20 cellular contexts compared by ENCODE assay signal in the genomic region with DNA sequence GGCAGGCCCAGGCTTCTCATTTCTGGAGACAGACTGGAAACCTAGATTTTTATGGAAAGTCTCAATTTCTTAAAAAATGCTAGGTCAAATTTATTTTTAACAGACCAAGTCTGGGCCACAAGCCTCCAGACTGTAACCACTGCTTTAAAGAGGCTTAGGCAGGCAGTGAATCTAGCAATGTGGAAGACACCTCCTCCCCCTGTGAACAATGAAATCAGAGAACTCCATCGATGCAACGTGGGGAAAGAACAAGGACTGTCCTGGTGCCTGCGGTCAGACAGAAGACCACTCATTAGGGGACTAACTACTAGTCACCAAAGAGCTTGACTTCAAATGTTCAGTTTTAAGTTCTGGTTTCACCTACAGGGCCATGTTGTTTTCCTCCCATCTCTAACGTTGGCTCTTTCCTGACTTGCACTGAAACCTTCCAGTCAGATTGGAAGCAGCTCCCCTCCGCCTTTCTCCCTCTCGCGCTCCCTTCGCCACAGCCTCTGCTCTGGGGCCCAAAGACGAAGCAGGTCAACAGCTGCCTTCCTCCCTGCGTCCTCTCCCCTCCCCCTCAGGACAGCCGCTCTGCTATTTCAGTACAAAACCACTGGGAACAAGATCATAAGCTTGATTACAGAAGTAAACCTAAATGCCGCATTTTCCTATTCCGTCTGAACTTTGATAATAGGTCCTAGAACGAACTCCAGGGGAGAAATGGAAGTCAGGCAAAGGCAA. TPM values are rescaled to one million over a fixed set of nuclear protein-coding genes. Genes with fewer than 3 reads are reported as not detected.
A peak's percentile ranks its signal among the peaks of the same experiment; 100 is the strongest.
DNase-seq lines count a peak whose midpoint lies in the region; ATAC-seq and TF ChIP-seq lines count a peak whose summit lies in the region.
"Had no signal": no experiment of that assay in that cellular context is flagged by ENCODE, and none has a peak within 500 bp of the region (broad histone marks: within the 10 kb centered on the region; RNA-seq: fewer than 3 reads in every experiment).

No MANE protein-coding gene starts in this region.

- peaks cover 17% of the 10 kb centered on the region for H3K4me1 Mint-ChIP-seq in activated CD8-positive, alpha-beta T cell treated with anti-CD3 and anti-CD28 coated beads, Interleukin-2, amount 10 ng/mL, durations not matched to agents 7 days and 5 days (ENCODE audit: low read depth)
- peaks cover 4% of the 10 kb centered on the region for H3K4me1 Mint-ChIP-seq in activated CD8-positive, alpha-beta T cell treated with anti-CD3 and anti-CD28 coated beads for 36 hours (ENCODE audit: low read depth)

- H3K36me3 ChIP-seq in SJCRH30 = peaks cover 81% of the 10 kb centered on the region
- peaks cover 19 to 66% of the 10 kb centered on the region in 2 donors for H3K36me3 ChIP-seq in lung (ENCODE audit: control insufficient read depth in 2 of 2, insufficient read depth in 2 of 2, low read length in 2 of 2)
- H3K36me3 ChIP-seq in skeletal muscle tissue (ENCODE audit: control insufficient read depth in 3 of 3, insufficient read depth in 3 of 3, low read length in 3 of 3) = peaks cover 53 to 77% (median 55%) of the 10 kb centered on the region in 3 donors
- H3K36me3 ChIP-seq: uterus had no signal

- no peak for DNase-seq in activated CD8-positive, alpha-beta T cell treated with anti-CD3 and anti-CD28 coated beads, Interleukin-2, amount 10 ng/mL, durations not matched to agents 7 days and 5 days
- no peak for DNase-seq in activated CD8-positive, alpha-beta T cell treated with anti-CD3 and anti-CD28 coated beads for 36 hours
- DNase-seq in SJCRH30 = peak; percentile 70 to 73
- DNase-seq in lung (ENCODE audit: low spot score) = no peak
- DNase-seq in HPDE6-E6E7 (ENCODE audit: extremely low spot score) = no peak
- no peak for DNase-seq in stimulated activated CD4-positive, alpha-beta T cell treated with anti-CD3 and anti-CD28 coated beads, Interleukin-2, amount 100 ng/mL, for 48 hours
- DNase-seq: activated CD4-positive, alpha-beta memory T cell treated with anti-CD3 and anti-CD28 coated beads for 36 hours; NCI-H1048; NCI-H187; NCI-H2171; NCI-H524 treated with DMSO at 0.1 percent for 48 hours; stimulated activated CD4-positive, alpha-beta T cell treated with anti-CD3 and anti-CD28 coated beads, Interleukin-15, amount 100 ng/mL, for 24 hours; stimulated activated naive CD8-positive, alpha-beta T cell treated with anti-CD3 and anti-CD28 coated beads, Interleukin-15, Interleukin-2, amounts not matched to agents 100 U/mL and 50 U/mL, for 24 hours; testis; uterus had no signal

- H3K4me3 Mint-ChIP-seq in activated CD8-positive, alpha-beta T cell treated with anti-CD3 and anti-CD28 coated beads, Interleukin-2, amount 10 ng/mL, durations not matched to agents 7 days and 5 days = no peak overlapping the region
- H3K4me3 Mint-ChIP-seq in activated CD8-positive, alpha-beta T cell treated with anti-CD3 and anti-CD28 coated beads for 36 hours = no peak overlapping the region
- H3K4me3 Mint-ChIP-seq: activated CD4-positive, alpha-beta memory T cell treated with anti-CD3 and anti-CD28 coated beads for 36 hours; brain had no signal

- peak overlapping the region; percentile 24 to 63 (median 47) for H3K9ac ChIP-seq in skeletal muscle tissue (ENCODE audit: low read depth in 1 of 3, low read length in 3 of 3)

- H3K4me1 ChIP-seq in SJCRH30 (peaks cover 21% of the 10 kb centered on the region), lung (ENCODE audit: control insufficient read depth in 2 of 2, insufficient read depth in 2 of 2, low read length in 2 of 2) (peaks cover 2 to 3% of the 10 kb centered on the region in 2 donors), skeletal muscle tissue (ENCODE audit: control insufficient read depth in 3 of 3, insufficient read depth in 3 of 3, low read length in 3 of 3) (peaks cover 44% of the 10 kb centered on the region in 3 donors)
- H3K4me1 ChIP-seq: A549, uterus had no signal

- peaks cover 67% of the 10 kb centered on the region for H3K36me3 Mint-ChIP-seq in activated CD8-positive, alpha-beta T cell treated with anti-CD3 and anti-CD28 coated beads, Interleukin-2, amount 10 ng/mL, durations not matched to agents 7 days and 5 days (ENCODE audit: low read depth)
- peaks cover 50% of the 10 kb centered on the region for H3K36me3 Mint-ChIP-seq in activated CD8-positive, alpha-beta T cell treated with anti-CD3 and anti-CD28 coated beads for 36 hours (ENCODE audit: low read depth)

- WGBS in lung, 2 donors = 45 to 69% methylated on average over 14 of the region's 14 CpGs

- no peaks in the 10 kb centered on the region for H3K9me3 Mint-ChIP-seq in activated CD8-positive, alpha-beta T cell treated with anti-CD3 and anti-CD28 coated beads, Interleukin-2, amount 10 ng/mL, durations not matched to agents 7 days and 5 days (ENCODE audit: insufficient read depth)
- H3K9me3 Mint-ChIP-seq in activated CD8-positive, alpha-beta T cell treated with anti-CD3 and anti-CD28 coated beads for 36 hours = no peaks in the 10 kb centered on the region
- H3K9me3 Mint-ChIP-seq: activated CD4-positive, alpha-beta memory T cell treated with anti-CD3 and anti-CD28 coated beads for 36 hours; brain had no signal

- H3K27me3 Mint-ChIP-seq in activated CD8-positive, alpha-beta T cell treated with anti-CD3 and anti-CD28 coated beads, Interleukin-2, amount 10 ng/mL, durations not matched to agents 7 days and 5 days (ENCODE audit: low read depth) = no peaks in the 10 kb centered on the region
- H3K27me3 Mint-ChIP-seq in activated CD8-positive, alpha-beta T cell treated with anti-CD3 and anti-CD28 coated beads for 36 hours = no peaks in the 10 kb centered on the region
- H3K27me3 Mint-ChIP-seq: activated CD4-positive, alpha-beta memory T cell treated with anti-CD3 and anti-CD28 coated beads for 36 hours; brain had no signal

- peak overlapping the region; percentile 24 for H3K27ac Mint-ChIP-seq in activated CD8-positive, alpha-beta T cell treated with anti-CD3 and anti-CD28 coated beads, Interleukin-2, amount 10 ng/mL, durations not matched to agents 7 days and 5 days
- H3K27ac Mint-ChIP-seq in activated CD8-positive, alpha-beta T cell treated with anti-CD3 and anti-CD28 coated beads for 36 hours = no peak overlapping the region
- H3K27ac Mint-ChIP-seq: activated CD4-positive, alpha-beta memory T cell treated with anti-CD3 and anti-CD28 coated beads for 36 hours had no signal

- CTCF ChIA-PET in activated CD8-positive, alpha-beta T cell treated with anti-CD3 and anti-CD28 coated beads, Interleukin-2, amount 10 ng/mL, durations not matched to agents 7 days and 5 days (lab: Charles Lee) = interaction anchor here (0.8 to 2.9 kb wide), 2 partner anchors 16 to 32 kb away, joined by 3 to 11 read pairs; no protein-coding TSS in a partner anchor
- CTCF ChIA-PET in activated CD8-positive, alpha-beta T cell treated with anti-CD3 and anti-CD28 coated beads for 36 hours (lab: Charles Lee) = interaction anchor here (1.5 kb wide), 1 partner anchor 16 kb away, joined by 12 read pairs; no protein-coding TSS in a partner anchor

- intact Hi-C loops in activated CD8-positive, alpha-beta T cell treated with anti-CD3 and anti-CD28 coated beads for 36 hours (cut with micrococcal nuclease) = no loop called here

- no peaks in the 10 kb centered on the region for H3K9me3 ChIP-seq in SJCRH30 (replicated peaks)
- H3K9me3 ChIP-seq in lung (ENCODE audit: control insufficient read depth in 2 of 2, insufficient read depth in 1 of 2, low read length in 1 of 2) = peaks cover 0 to 2% of the 10 kb centered on the region in 2 donors
- H3K9me3 ChIP-seq in skeletal muscle tissue (ENCODE audit: control insufficient read depth in 3 of 3, low read length in 3 of 3) = no peaks in the 10 kb centered on the region
- H3K9me3 ChIP-seq: A549, testis, uterus had no signal

- H3K27ac ChIP-seq in SJCRH30 (peak overlapping the region; percentile 68), lung (ENCODE audit: low read depth in 1 of 2, low read length in 1 of 2) (no peak overlapping the region), skeletal muscle tissue (ENCODE audit: low read depth, low read length) (peak overlapping the region; percentile 92)
- H3K27ac ChIP-seq: A549, testis, uterus had no signal

- H3K27me3 ChIP-seq in SJCRH30 = no peaks in the 10 kb centered on the region
- H3K27me3 ChIP-seq in lung (ENCODE audit: control insufficient read depth, insufficient read depth) = no peaks in the 10 kb centered on the region
- H3K27me3 ChIP-seq in skeletal muscle tissue (ENCODE audit: control insufficient read depth in 3 of 3, insufficient read depth in 3 of 3, low read length in 3 of 3) = no peaks in the 10 kb centered on the region
- H3K27me3 ChIP-seq: testis, uterus had no signal

- no peak for TF ChIP-seq CTCF in activated CD8-positive, alpha-beta T cell treated with anti-CD3 and anti-CD28 coated beads for 36 hours (IDR thresholded peaks at IDR 0.05)
- TF ChIP-seq CTCF in lung (IDR thresholded peaks at IDR 0.05; ENCODE audit: control extremely low read depth, extremely low read depth) = no peak

- ATAC-seq in activated CD8-positive, alpha-beta T cell treated with anti-CD3 and anti-CD28 coated beads, Interleukin-2, amount 10 ng/mL, durations not matched to agents 7 days and 5 days = no peak
- no peak for ATAC-seq in activated CD8-positive, alpha-beta T cell treated with anti-CD3 and anti-CD28 coated beads for 36 hours
- no peak for ATAC-seq in lung (ENCODE audit: insufficient read depth, low FRiP score)
- no peak for ATAC-seq in GM18502 (IDR thresholded peaks at IDR 0.05; ENCODE audit: poor library complexity, unreplicated experiment)
- ATAC-seq: A549; sciatic nerve; stimulated activated naive CD8-positive, alpha-beta T cell treated with anti-CD3 and anti-CD28 coated beads, Interleukin-15, Interleukin-2, amounts not matched to agents 100 U/mL and 50 U/mL, for 24 hours had no signal

- POLR2A ChIA-PET in activated CD8-positive, alpha-beta T cell treated with anti-CD3 and anti-CD28 coated beads, Interleukin-2, amount 10 ng/mL, durations not matched to agents 7 days and 5 days (lab: Charles Lee) = interaction anchor here (1.4 kb wide), 1 partner anchor 18 kb away, joined by 11 read pairs; a partner anchor contains a TSS
- POLR2A ChIA-PET in activated CD8-positive, alpha-beta T cell treated with anti-CD3 and anti-CD28 coated beads for 36 hours (lab: Charles Lee) = no interaction called here

- H3K4me3 ChIP-seq in SJCRH30 (no peak overlapping the region), lung (peak overlapping the region; percentile 8), skeletal muscle tissue (ENCODE audit: low read length in 3 of 3) (no peak overlapping the region)
- H3K4me3 ChIP-seq: A549, testis, uterus had no signal

RNA-seq across cellular contexts. Expression of a gene that starts 17.5 kb away (rescaled TPM):
- 10 to 100 TPM; 55.8 to 58.5 TPM for total RNA-seq in activated CD8-positive, alpha-beta T cell treated with anti-CD3 and anti-CD28 coated beads, Interleukin-2, amount 10 ng/mL, durations not matched to agents 7 days and 5 days
- 10 to 100 TPM; 55.9 to 58.6 TPM for total RNA-seq in activated CD8-positive, alpha-beta T cell treated with anti-CD3 and anti-CD28 coated beads for 36 hours
- total RNA-seq in SJCRH30 (2014; rRNA removed; shearing (Covaris generic)) = 113 and 124 TPM in 2 replicates
- total RNA-seq in lung (10 to 100 TPM; 71.1 to 84.0 TPM), skeletal muscle tissue (48.0 TPM)
- polyA plus RNA-seq in lung = 10 to 100 TPM; 33.5 to 63.9 TPM

RNA-seq across cellular contexts. Expression of a gene that starts 17.7 kb away (rescaled TPM):
- total RNA-seq in activated CD8-positive, alpha-beta T cell treated with anti-CD3 and anti-CD28 coated beads, Interleukin-2, amount 10 ng/mL, durations not matched to agents 7 days and 5 days = 10 to 100 TPM; 18.6 to 19.0 TPM
- total RNA-seq in activated CD8-positive, alpha-beta T cell treated with anti-CD3 and anti-CD28 coated beads for 36 hours = 10 to 100 TPM in 1 of 2 experiments, 1 to 10 TPM in 1; 9.6 to 11.5 TPM
- 16.2 and 18.6 TPM in 2 replicates for total RNA-seq in SJCRH30 (2014; rRNA removed; shearing (Covaris generic))
- total RNA-seq in lung (10 to 100 TPM; 35.1 to 46.4 TPM), skeletal muscle tissue (7.8 TPM)
- polyA plus RNA-seq in lung = 10 to 100 TPM in 1 of 2 donors, 1 to 10 TPM in 1; 9.7 to 13.5 TPM

Comparison
In these comparisons a context has a peak if more than half of its experiments do, and no peak if none do; other contexts are left out.
1. DNase-seq: peak in SJCRH30 (2 of 2); none in activated CD8-positive, alpha-beta T cell treated with anti-CD3 and anti-CD28 coated beads, Interleukin-2, amount 10 ng/mL, durations not matched to agents 7 days and 5 days (single experiment), activated CD8-positive, alpha-beta T cell treated with anti-CD3 and anti-CD28 coated beads for 36 hours (single experiment), lung (single experiment), HPDE6-E6E7 (single experiment) and stimulated activated CD4-positive, alpha-beta T cell treated with anti-CD3 and anti-CD28 coated beads, Interleukin-2, amount 100 ng/mL, for 48 hours (0 of 2).
2. H3K27ac ChIP-seq: peak in SJCRH30 (single experiment) and skeletal muscle tissue (single experiment); none in lung (0 of 2).